25 cellular contexts compared by ENCODE assay signal in genomic region chr11:120224386-120224785, GRCh38. TPM values are rescaled to one million over a fixed set of nuclear protein-coding genes. Genes with fewer than 3 reads are reported as not detected.
A peak's percentile ranks its signal among the peaks of the same experiment; 100 is the strongest.
DNase-seq lines count a peak whose midpoint lies in the region; ATAC-seq and TF ChIP-seq lines count a peak whose summit lies in the region.
"Had no signal": no experiment of that assay in that cellular context is flagged by ENCODE, and none has a peak within 500 bp of the region (broad histone marks: within the 10 kb centered on the region; RNA-seq: fewer than 3 reads in every experiment).

No MANE protein-coding gene starts in this region.

- DNase-seq in KG1 (lab: John Stamatoyannopoulos, UW) (peak; percentile 77), osteocyte (ENCODE audit: extremely low spot score, unreplicated experiment) (no peak), T1000 (lab: John Stamatoyannopoulos, UW) (no peak), A673 (ENCODE audit: low spot score) (no peak)
- DNase-seq: activated naive CD8-positive, alpha-beta T cell treated with anti-CD3 and anti-CD28 coated beads for 36 hours; body of pancreas; DMS79 treated with DMSO at 0.1 percent for 48 hours; HCEC 1CT; hypothalamus; mesendoderm; NCI-H1048; NCI-H2029; NCI-H226; NCI-H774; stimulated activated CD4-positive, alpha-beta T cell treated with anti-CD3 and anti-CD28 coated beads, Interleukin-2, amount 100 ng/mL, for 24 hours; stimulated activated naive B cell treated with anti-CD40 and anti-IgM and Interleukin-4, amounts not matched to agents 10 μg/mL and 1 μg/mL and 100 μg/mL, for 72 hours; T-helper 17 cell; trophoblast cell had no signal

- peaks cover 29 to 73% (median 55%) of the 10 kb centered on the region in 10 experiments for H3K4me1 ChIP-seq in BLaER1 treated with 17β-estradiol and CSF1 and Interleukin-3, amounts not matched to agents 10 nM and 100 nM
- H3K4me1 ChIP-seq in esophagus (ENCODE audit: control insufficient read depth in 2 of 2, insufficient read depth in 2 of 2, low read length in 1 of 2) (peaks cover 3 to 14% of the 10 kb centered on the region in 2 donors), A673 (ENCODE audit: insufficient read depth, low read length, poor library complexity, severe bottlenecking) (peaks cover 6% of the 10 kb centered on the region)
- H3K4me1 ChIP-seq: SJSA1 had no signal

- no TSS peak for BruUV-seq in A673 (replicated peaks; lab: Mats Ljungman, UMichigan)

- H4K20me1 ChIP-seq in BLaER1 treated with 17β-estradiol and CSF1 and Interleukin-3, amounts not matched to agents 10 nM and 100 nM: peaks cover 0 to 18% (median 0%) of the 10 kb centered on the region in 11 experiments; a peak in 4 of 22 replicates

- ATAC-seq in HG03469 (IDR thresholded peaks at IDR 0.05; ENCODE audit: unreplicated experiment): no peak
- no peak for ATAC-seq in GM21528 (IDR thresholded peaks at IDR 0.05; ENCODE audit: low FRiP score, unreplicated experiment)
- ATAC-seq: activated T-helper 17 cell treated with anti-CD3 and anti-CD28 coated beads, Interleukin-2, amount 50 U/mL, for 72 hours; body of pancreas; naive thymus-derived CD8-positive, alpha-beta T cell; T-helper 17 cell had no signal

- peak overlapping the region in 10 of 11 experiments; percentile 19 to 82 (median 72); a peak in 18 of 22 replicates for H3K27ac ChIP-seq in BLaER1 treated with 17β-estradiol and CSF1 and Interleukin-3, amounts not matched to agents 10 nM and 100 nM
- H3K27ac ChIP-seq in esophagus (ENCODE audit: low read depth in 2 of 2, low read length in 1 of 2): peak overlapping the region; percentile 37 to 55
- no peak overlapping the region for H3K27ac ChIP-seq in A673 (ENCODE audit: low read depth, low read length, poor library complexity, severe bottlenecking)
- H3K27ac ChIP-seq: SJSA1 had no signal

- no peaks in the 10 kb centered on the region for H3K9me3 ChIP-seq in BLaER1 treated with 17β-estradiol and CSF1 and Interleukin-3, amounts not matched to agents 10 nM and 100 nM (replicated peaks in 1 of 11)
- no peaks in the 10 kb centered on the region for H3K9me3 ChIP-seq in esophagus (ENCODE audit: control insufficient read depth in 2 of 2, insufficient read depth in 1 of 2, low read depth in 1 of 2, low read length in 1 of 2)
- no peaks in the 10 kb centered on the region for H3K9me3 ChIP-seq in A673 (ENCODE audit: low read depth, low read length, poor library complexity, severe bottlenecking)
- H3K9me3 ChIP-seq: body of pancreas, SJSA1 had no signal

- no peaks in the 10 kb centered on the region for H3K27me3 ChIP-seq in BLaER1 treated with 17β-estradiol and CSF1 and Interleukin-3, amounts not matched to agents 10 nM and 100 nM
- H3K27me3 ChIP-seq in esophagus (ENCODE audit: control insufficient read depth in 1 of 2, insufficient read depth in 2 of 2, low read length in 2 of 2) (no peaks in the 10 kb centered on the region), A673 (replicated peaks; ENCODE audit: insufficient read depth, low read depth, low read length, poor library complexity) (no peaks in the 10 kb centered on the region)
- H3K27me3 ChIP-seq: body of pancreas, SJSA1 had no signal

- H3K9me3 Mint-ChIP-seq in osteocyte (ENCODE audit: unreplicated experiment): no peaks in the 10 kb centered on the region
- H3K9me3 Mint-ChIP-seq: activated naive CD8-positive, alpha-beta T cell treated with anti-CD3 and anti-CD28 coated beads for 36 hours; activated T-helper 17 cell treated with anti-CD3 and anti-CD28 coated beads, Interleukin-2, amount 50 U/mL, for 72 hours; naive thymus-derived CD8-positive, alpha-beta T cell; stimulated activated naive B cell treated with anti-CD40 and anti-IgM and Interleukin-4, amounts not matched to agents 10 μg/mL and 1 μg/mL and 100 μg/mL, for 72 hours had no signal

- CTCF ChIA-PET in A673 (lab: Charles Lee): interaction anchor here (1.0 kb wide), 1 partner anchor 56 kb away, joined by 3 read pairs; no protein-coding TSS in a partner anchor

- POLR2A ChIA-PET in A673 (lab: Charles Lee; ENCODE audit: low non-redundant PET): no interaction called here

- peak overlapping the region; percentile 74 for H3K27ac Mint-ChIP-seq in osteocyte (ENCODE audit: unreplicated experiment)
- H3K27ac Mint-ChIP-seq: activated naive CD8-positive, alpha-beta T cell treated with anti-CD3 and anti-CD28 coated beads for 36 hours; activated T-helper 17 cell treated with anti-CD3 and anti-CD28 coated beads, Interleukin-2, amount 50 U/mL, for 72 hours; stimulated activated naive B cell treated with anti-CD40 and anti-IgM and Interleukin-4, amounts not matched to agents 10 μg/mL and 1 μg/mL and 100 μg/mL, for 72 hours; T-helper 17 cell had no signal

- TF ChIP-seq CTCF in osteocyte (IDR thresholded peaks at IDR 0.05): no peak
- TF ChIP-seq CTCF in A673 (conservative IDR thresholded peaks at IDR 0.05; ENCODE audit: low read depth, low read length): no peak

- 71 to 75% methylated on average over 6 of the region's 6 CpGs for WGBS in esophagus, 2 donors

- intact Hi-C loops in A673 (cut with micrococcal nuclease; ENCODE audit: unreplicated experiment): no loop called here

- peak overlapping the region in 4 of 10 experiments; percentile 20 to 56 (median 28); a peak in 4 of 20 replicates for H3K4me3 ChIP-seq in BLaER1 treated with 17β-estradiol and CSF1 and Interleukin-3, amounts not matched to agents 10 nM and 100 nM
- H3K4me3 ChIP-seq in esophagus (ENCODE audit: low read depth in 1 of 2, low read length in 2 of 2) (no peak overlapping the region), A673 (ENCODE audit: low read depth, low read length, poor library complexity, severe bottlenecking) (no peak overlapping the region)
- H3K4me3 ChIP-seq: body of pancreas, SJSA1 had no signal

- no peak overlapping the region for H3K4me3 Mint-ChIP-seq in osteocyte (ENCODE audit: unreplicated experiment)
- H3K4me3 Mint-ChIP-seq: activated naive CD8-positive, alpha-beta T cell treated with anti-CD3 and anti-CD28 coated beads for 36 hours; activated T-helper 17 cell treated with anti-CD3 and anti-CD28 coated beads, Interleukin-2, amount 50 U/mL, for 72 hours; T-helper 17 cell had no signal

- H3K4me1 Mint-ChIP-seq in osteocyte (ENCODE audit: unreplicated experiment): peaks cover 19% of the 10 kb centered on the region
- H3K4me1 Mint-ChIP-seq: activated T-helper 17 cell treated with anti-CD3 and anti-CD28 coated beads, Interleukin-2, amount 50 U/mL, for 72 hours had no signal

- peak overlapping the region; percentile 72 to 93 (median 81) for H3K4me2 ChIP-seq in BLaER1 treated with 17β-estradiol and CSF1 and Interleukin-3, amounts not matched to agents 10 nM and 100 nM

- H3K9ac ChIP-seq in BLaER1 treated with 17β-estradiol and CSF1 and Interleukin-3, amounts not matched to agents 10 nM and 100 nM: peak overlapping the region in 7 of 11 experiments; percentile 16 to 54 (median 44); a peak in 10 of 22 replicates

- H3K36me3 ChIP-seq in BLaER1 treated with 17β-estradiol and CSF1 and Interleukin-3, amounts not matched to agents 10 nM and 100 nM: peaks cover 0 to 24% (median 0%) of the 10 kb centered on the region in 11 experiments; a peak in 4 of 22 replicates
- H3K36me3 ChIP-seq in esophagus (ENCODE audit: control insufficient read depth in 2 of 2, insufficient read depth in 2 of 2, low read length in 1 of 2) (no peaks in the 10 kb centered on the region), A673 (ENCODE audit: insufficient read depth, low read length, poor library complexity, severe bottlenecking) (no peaks in the 10 kb centered on the region)
- H3K36me3 ChIP-seq: SJSA1 had no signal

- H3K27me3 Mint-ChIP-seq in osteocyte (ENCODE audit: unreplicated experiment): no peaks in the 10 kb centered on the region
- H3K27me3 Mint-ChIP-seq: activated naive CD8-positive, alpha-beta T cell treated with anti-CD3 and anti-CD28 coated beads for 36 hours had no signal

- H3K36me3 Mint-ChIP-seq in osteocyte (ENCODE audit: unreplicated experiment): no peaks in the 10 kb centered on the region
- H3K36me3 Mint-ChIP-seq: activated naive CD8-positive, alpha-beta T cell treated with anti-CD3 and anti-CD28 coated beads for 36 hours had no signal

RNA-seq across cellular contexts. Expression of gene OAF, which starts 13.6 kb away (rescaled TPM):
- 1 to 10 TPM; 7.2 to 8.4 TPM for polyA plus RNA-seq in esophagus
- total RNA-seq in osteocyte (10.2 and 12.3 TPM in 2 replicates), A673 (2021) (25.0 and 27.2 TPM in 2 replicates)

RNA-seq across cellular contexts. Expression of gene POU2F3, which starts 15.6 kb away (rescaled TPM):
- polyA plus RNA-seq in esophagus: 1 to 10 TPM; 3.1 to 4.5 TPM
- total RNA-seq in osteocyte (not detected in 2 replicates), A673 (2021) (not detected in 2 replicates)
- total RNA-seq: activated naive CD8-positive, alpha-beta T cell treated with anti-CD3 and anti-CD28 coated beads for 36 hours; naive thymus-derived CD8-positive, alpha-beta T cell; SJSA1; T-helper 17 cell had no signal
